In genomic region chr9:105082843-105083242, GRCh38 we compare ENCODE assay signal across 20 cellular contexts.
"Had no signal": no experiment of that assay in that cellular context is flagged by ENCODE, and none has a peak within 500 bp of the region (broad histone marks: within the 10 kb centered on the region; RNA-seq: fewer than 3 reads in every experiment).

No MANE protein-coding gene starts in this region.

- DNase-seq: effector memory CD8-positive, alpha-beta T cell; esophagus squamous epithelium; foreskin keratinocyte; kidney glomerular epithelial cell; naive thymus-derived CD4-positive, alpha-beta T cell; nephron progenitor cell; psoas muscle; spleen; stimulated activated CD4-positive, alpha-beta T cell treated with anti-CD3 and anti-CD28 coated beads, Interleukin-15, amount 100 ng/mL, for 24 hours; stimulated activated CD4-positive, alpha-beta T cell treated with anti-CD3 and anti-CD28 coated beads, Interleukin-1b, Interleukin-23, amount 100 ng/mL, for 48 hours; stimulated activated CD4-positive, alpha-beta T cell treated with anti-CD3 and anti-CD28 coated beads, Interleukin-4, amount 100 ng/mL, for 4 hours; stimulated activated naive B cell treated with anti-CD40 and anti-IgM and Interleukin-4, amounts not matched to agents 10 μg/mL and 1 μg/mL and 100 μg/mL, for 72 hours; stomach; substantia nigra had no signal

- H3K27ac ChIP-seq: esophagus squamous epithelium, foreskin keratinocyte, parathyroid adenoma, psoas muscle, spleen, stomach, thoracic aorta had no signal

- H3K4me1 ChIP-seq: parathyroid adenoma, psoas muscle, spleen had no signal

- H3K4me3 ChIP-seq: esophagus squamous epithelium, psoas muscle, spleen, stomach, thoracic aorta had no signal

- H3K4me1 Mint-ChIP-seq: naive thymus-derived CD4-positive, alpha-beta T cell; nephron progenitor cell had no signal

- H3K9me3 ChIP-seq: esophagus squamous epithelium, psoas muscle, spleen, stomach, thoracic aorta had no signal

- H3K9ac ChIP-seq: parathyroid adenoma had no signal

- H3K36me3 ChIP-seq: esophagus squamous epithelium, spleen, stomach, thoracic aorta had no signal

- H3K9me3 Mint-ChIP-seq: dendritic cell treated with granulocyte-macrophage colony-stimulating factor and Interleukin-4, amounts not matched to agents 40 ng/mL and 50 ng/mL, for 4 days; effector memory CD8-positive, alpha-beta T cell; stimulated activated naive B cell treated with anti-CD40 and anti-IgM and Interleukin-4, amounts not matched to agents 10 μg/mL and 1 μg/mL and 100 μg/mL, for 72 hours had no signal

- H3K27ac Mint-ChIP-seq: dendritic cell treated with granulocyte-macrophage colony-stimulating factor and Interleukin-4, amounts not matched to agents 40 ng/mL and 50 ng/mL, for 4 days; naive thymus-derived CD4-positive, alpha-beta T cell; nephron progenitor cell; stimulated activated naive B cell treated with anti-CD40 and anti-IgM and Interleukin-4, amounts not matched to agents 10 μg/mL and 1 μg/mL and 100 μg/mL, for 72 hours had no signal

- H3K27me3 Mint-ChIP-seq: dendritic cell treated with granulocyte-macrophage colony-stimulating factor and Interleukin-4, amounts not matched to agents 40 ng/mL and 50 ng/mL, for 4 days; effector memory CD8-positive, alpha-beta T cell; stimulated activated naive B cell treated with anti-CD40 and anti-IgM and Interleukin-4, amounts not matched to agents 10 μg/mL and 1 μg/mL and 100 μg/mL, for 72 hours had no signal

- H3K36me3 Mint-ChIP-seq: naive thymus-derived CD4-positive, alpha-beta T cell; stimulated activated naive B cell treated with anti-CD40 and anti-IgM and Interleukin-4, amounts not matched to agents 10 μg/mL and 1 μg/mL and 100 μg/mL, for 72 hours had no signal

- ATAC-seq: effector memory CD8-positive, alpha-beta T cell; foreskin keratinocyte; naive thymus-derived CD4-positive, alpha-beta T cell; psoas muscle; sciatic nerve; stimulated activated naive B cell treated with anti-CD40 and anti-IgM and Interleukin-4, amounts not matched to agents 10 μg/mL and 1 μg/mL and 100 μg/mL, for 72 hours had no signal

- H3K27me3 ChIP-seq: foreskin keratinocyte, spleen, stomach had no signal

- H3K79me2 ChIP-seq: parathyroid adenoma had no signal

- H3K4me3 Mint-ChIP-seq: dendritic cell treated with granulocyte-macrophage colony-stimulating factor and Interleukin-4, amounts not matched to agents 40 ng/mL and 50 ng/mL, for 4 days; effector memory CD8-positive, alpha-beta T cell; naive thymus-derived CD4-positive, alpha-beta T cell; nephron progenitor cell; stimulated activated naive B cell treated with anti-CD40 and anti-IgM and Interleukin-4, amounts not matched to agents 10 μg/mL and 1 μg/mL and 100 μg/mL, for 72 hours had no signal

- H2AFZ ChIP-seq: parathyroid adenoma had no signal

- FAIRE-seq: colon, islet of Langerhans had no signal
